In the genomic region with DNA sequence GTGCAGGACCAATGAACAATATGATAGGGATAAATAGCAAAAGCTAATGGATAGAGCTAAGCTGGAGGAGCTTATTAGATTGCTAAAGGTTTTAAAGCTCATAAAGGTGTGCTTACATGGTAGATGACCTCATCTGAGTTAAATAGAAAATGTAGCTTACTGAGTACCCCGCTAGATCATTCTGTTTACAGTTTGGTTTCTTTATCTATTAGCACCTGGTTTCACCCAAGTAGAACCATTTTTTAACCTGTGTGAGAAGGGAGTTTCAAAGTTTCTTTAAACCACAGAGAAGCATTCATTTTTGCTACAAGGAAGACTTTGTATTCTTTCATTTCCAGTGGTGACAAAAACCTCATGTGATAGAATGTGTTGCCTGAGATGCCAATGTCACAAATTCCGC, we compare ENCODE assay signal across 5 cellular contexts.
"Had no signal": no experiment of that assay in that cellular context is flagged by ENCODE, and none has a peak within 500 bp of the region (broad histone marks: within the 10 kb centered on the region; RNA-seq: fewer than 3 reads in every experiment).

No MANE protein-coding gene starts in this region.

- ATAC-seq: HepG2, K562 had no signal

- H3K4me3 ChIP-seq: K562 had no signal

- H3K36me3 Mint-ChIP-seq: IgD-negative memory B cell had no signal

- H3K4me3 Mint-ChIP-seq: IgD-negative memory B cell had no signal

- DNase-seq: IMR-90 had no signal

- H3K27ac ChIP-seq: HL-60 had no signal

- H3K4me1 Mint-ChIP-seq: IgD-negative memory B cell had no signal

- H3K27ac Mint-ChIP-seq: IgD-negative memory B cell had no signal

- H3K27me3 Mint-ChIP-seq: IgD-negative memory B cell had no signal
